Comparison of ENCODE assay signal across 10 cellular contexts in genomic region chr3:72889310-72890165, GRCh38. TPM values are rescaled to one million over a fixed set of nuclear protein-coding genes. Genes with fewer than 3 reads are reported as not detected.
A peak's percentile ranks its signal among the peaks of the same experiment; 100 is the strongest.
DNase-seq lines count a peak whose midpoint lies in the region; ATAC-seq and TF ChIP-seq lines count a peak whose summit lies in the region.
"Had no signal": no experiment of that assay in that cellular context is flagged by ENCODE, and none has a peak within 500 bp of the region (broad histone marks: within the 10 kb centered on the region; RNA-seq: fewer than 3 reads in every experiment).

No MANE protein-coding gene starts in this region.

- peaks cover 65% of the 10 kb centered on the region for H3K4me1 Mint-ChIP-seq in HFFc6 (ENCODE audit: low read depth)

- intact Hi-C loops in adrenal gland (cut with DNase I) = no loop called here

- H3K9ac ChIP-seq in stomach smooth muscle (ENCODE audit: low read length in 2 of 2) = peak overlapping the region in 1 of 2 donors; percentile 42

- DNase-seq in HFFc6 = no peak
- DNase-seq in adrenal gland = no peak
- DNase-seq in kidney epithelial cell (ENCODE audit: low read depth) = no peak
- DNase-seq in DMS 273 treated with DMSO at 0.1 percent for 48 hours (lab: John Stamatoyannopoulos, UW) = no peak
- no peak for DNase-seq in GDM1 (lab: John Stamatoyannopoulos, UW)
- no peak for DNase-seq in COLO829 (ENCODE audit: low spot score)
- DNase-seq: amniotic stem cell, NCI-H446 treated with DMSO at 0.1 percent for 48 hours had no signal

- H3K36me3 Mint-ChIP-seq in HFFc6 (ENCODE audit: low read depth) = no peaks in the 10 kb centered on the region

- H3K4me3 ChIP-seq in adrenal gland (peak overlapping the region in 1 of 4 donors; percentile 67), kidney epithelial cell (ENCODE audit: low read depth, low read length) (peak overlapping the region; percentile 56), stomach smooth muscle (ENCODE audit: low read length in 2 of 2) (peak overlapping the region in 1 of 2 donors; percentile 84)

- WGBS in adrenal gland, 4 donors = 75 to 82% (median 80%) methylated on average over 13 of the region's 13 CpGs

- H3K36me3 ChIP-seq in adrenal gland (replicated peaks in 1 of 2) (no peaks in the 10 kb centered on the region), kidney epithelial cell (ENCODE audit: control insufficient read depth, insufficient read depth, low read length) (no peaks in the 10 kb centered on the region), stomach smooth muscle (ENCODE audit: control insufficient read depth in 2 of 2, insufficient read depth in 2 of 2, low read length in 2 of 2) (peaks cover 0 to 2% of the 10 kb centered on the region in 2 donors)

- H3K27ac Mint-ChIP-seq in HFFc6 = no peak overlapping the region

- no peak for TF ChIP-seq POLR2A in adrenal gland (IDR thresholded peaks at IDR 0.05)

- no peaks in the 10 kb centered on the region for H3K9me3 ChIP-seq in adrenal gland (replicated peaks in 1 of 3)
- H3K9me3 ChIP-seq in stomach smooth muscle (ENCODE audit: control insufficient read depth in 2 of 2, low read length in 2 of 2) = no peaks in the 10 kb centered on the region

- H3K4me1 ChIP-seq in adrenal gland (replicated peaks in 1 of 2) (peaks cover 20 to 29% of the 10 kb centered on the region in 2 donors), stomach smooth muscle (ENCODE audit: control insufficient read depth, insufficient read depth, low read length) (peaks cover 18% of the 10 kb centered on the region)

- ATAC-seq in HG02798 (IDR thresholded peaks at IDR 0.05; ENCODE audit: poor library complexity, unreplicated experiment) = no peak

- no peak for TF ChIP-seq CTCF in HFFc6 (IDR thresholded peaks at IDR 0.05)
- TF ChIP-seq CTCF in adrenal gland (IDR thresholded peaks at IDR 0.05) = no peak
- TF ChIP-seq CTCF in kidney epithelial cell (IDR thresholded peaks at IDR 0.05; ENCODE audit: insufficient read depth, low read length, poor library complexity, severe bottlenecking) = no peak

- H3K27me3 Mint-ChIP-seq in HFFc6 (ENCODE audit: insufficient read depth) = peaks cover 11% of the 10 kb centered on the region

- peak overlapping the region; percentile 80 for H3K4me3 Mint-ChIP-seq in HFFc6

- no peaks in the 10 kb centered on the region for H3K9me3 Mint-ChIP-seq in HFFc6

- H3K27me3 ChIP-seq in adrenal gland (no peaks in the 10 kb centered on the region), kidney epithelial cell (ENCODE audit: control insufficient read depth, insufficient read depth, low read length) (no peaks in the 10 kb centered on the region), stomach smooth muscle (ENCODE audit: control insufficient read depth in 1 of 2, insufficient read depth in 2 of 2, low read length in 2 of 2) (no peaks in the 10 kb centered on the region)

- peak overlapping the region in 3 of 5 donors; percentile 39 to 87 (median 73) for H3K27ac ChIP-seq in adrenal gland
- H3K27ac ChIP-seq in stomach smooth muscle (ENCODE audit: low read length) = peak overlapping the region; percentile 50

RNA-seq across cellular contexts. Expression of gene GXYLT2, which starts 1.7 kb away (rescaled TPM):
- 1 to 10 TPM; 2.0 to 4.2 (median 2.8) TPM for total RNA-seq in HFFc6 (2021; fragmentation: NEBNext Ultra II Directional; extraction: Animal tissue kit (Norgen Biotek cat#: 25700))
- total RNA-seq in adrenal gland (10 to 100 TPM in 7 of 8 donors, 1 to 10 TPM in 1; 7.8 to 32.5 (median 21.9) TPM), kidney epithelial cell (7.4 and 9.3 TPM in 2 replicates)
- 1 to 10 TPM; 1.9 to 4.5 (median 2.7) TPM for polyA plus RNA-seq in adrenal gland

RNA-seq across cellular contexts. Expression of gene SHQ1, which starts 41.3 kb away (rescaled TPM):
- total RNA-seq in HFFc6 (2021; fragmentation: NEBNext Ultra II Directional; extraction: Animal tissue kit (Norgen Biotek cat#: 25700)) = 10 to 100 TPM; 18.4 to 21.1 (median 20.2) TPM
- total RNA-seq in adrenal gland (10 to 100 TPM; 11.4 to 26.4 (median 15.1) TPM), kidney epithelial cell (17.8 and 18.6 TPM in 2 replicates)
- 10 to 100 TPM in 1 of 3 donors, 1 to 10 TPM in 2; 7.2 to 19.0 (median 7.5) TPM for polyA plus RNA-seq in adrenal gland
